Comparison of ENCODE assay signal across 7 cellular contexts in genomic region chr19:46660601-46661019, GRCh38. TPM values are rescaled to one million over a fixed set of nuclear protein-coding genes. Genes with fewer than 3 reads are reported as not detected.
DNase-seq lines count a peak whose midpoint lies in the region; ATAC-seq and TF ChIP-seq lines count a peak whose summit lies in the region.
"Had no signal": no experiment of that assay in that cellular context is flagged by ENCODE, and none has a peak within 500 bp of the region (broad histone marks: within the 10 kb centered on the region; RNA-seq: fewer than 3 reads in every experiment).

No MANE protein-coding gene starts in this region.

- H3K4me3 ChIP-seq in Panc1 (ENCODE audit: low read depth in 2 of 2, low read length in 2 of 2) (peak overlapping the region; percentile 41 to 47), iPS-15b (ENCODE audit: low read depth, low read length) (peak overlapping the region; percentile 67)

- H3K9ac ChIP-seq in ES-I3 (ENCODE audit: low read depth, low read length): peak overlapping the region; percentile 63; the same call in 1 of the 2 replicates
- H3K9ac ChIP-seq in iPS-15b (ENCODE audit: low read depth, low read length): no peak overlapping the region

- no peak overlapping the region for H3K27ac ChIP-seq in Panc1 (ENCODE audit: low read length)

- no peaks in the 10 kb centered on the region for H3K27me3 ChIP-seq in Panc1 (ENCODE audit: control insufficient read depth, insufficient read depth, low read length)
- H3K27me3 ChIP-seq in iPS-15b (ENCODE audit: control insufficient read depth, insufficient read depth, low read length): no peaks in the 10 kb centered on the region

- no peak for TF ChIP-seq CTCF in Panc1 (IDR thresholded peaks at IDR 0.05)

- in situ Hi-C loops in Panc1 (cut with HindIII; ENCODE audit: low pct_unique_long_range_greater_than_20kb, low sequenced_read_pairs): no loop called here

- intact Hi-C loops in Panc1 (cut with micrococcal nuclease; ENCODE audit: unreplicated experiment): no loop called here

- no peaks in the 10 kb centered on the region for H3K9me3 ChIP-seq in ES-I3 (ENCODE audit: control insufficient read depth, insufficient read depth, low read length)
- no peaks in the 10 kb centered on the region for H3K9me3 ChIP-seq in Panc1 (ENCODE audit: control insufficient read depth, insufficient read depth, low read depth, low read length)
- no peaks in the 10 kb centered on the region for H3K9me3 ChIP-seq in iPS-15b (ENCODE audit: control insufficient read depth, insufficient read depth, low read length)

- no peaks in the 10 kb centered on the region for H3K36me3 ChIP-seq in ES-I3 (ENCODE audit: insufficient read depth, low read length)
- no peaks in the 10 kb centered on the region for H3K36me3 ChIP-seq in Panc1 (ENCODE audit: control insufficient read depth, insufficient read depth, low read length)
- no peaks in the 10 kb centered on the region for H3K36me3 ChIP-seq in iPS-15b (ENCODE audit: control insufficient read depth, insufficient read depth, low read length)

- no TSS peak for BruUV-seq in Panc1 (replicated peaks; lab: Mats Ljungman, UMichigan)

- CTCF ChIA-PET in Panc1 (lab: Charles Lee): interaction anchor here (0.5 to 2.0 kb wide), 3 partner anchors 33 to 67 kb away, joined by 4 to 10 read pairs (median 9); no protein-coding TSS in a partner anchor

- H3K4me1 ChIP-seq in ES-I3 (ENCODE audit: insufficient read depth, low read length): no peaks in the 10 kb centered on the region
- H3K4me1 ChIP-seq in Panc1 (ENCODE audit: control insufficient read depth, insufficient read depth, low read length): peaks cover 7% of the 10 kb centered on the region
- peaks cover 4% of the 10 kb centered on the region for H3K4me1 ChIP-seq in iPS-15b (ENCODE audit: control insufficient read depth, insufficient read depth, low read length)

- ATAC-seq in Panc1: peak; percentile 57

- DNase-seq in Panc1 (ENCODE audit: low read depth, low spot score) (no peak), NCI-H1105 (lab: John Stamatoyannopoulos, UW) (no peak), COLO829 (ENCODE audit: low spot score) (no peak), COR-L47 (lab: John Stamatoyannopoulos, UW) (no peak)

- POLR2A ChIA-PET in Panc1 (lab: Charles Lee): interaction anchor here (0.6 kb wide), 1 partner anchor 69 kb away, joined by 3 read pairs; no protein-coding TSS in a partner anchor

RNA-seq across cellular contexts. Expression of gene DACT3, which starts 0.4 kb away (rescaled TPM):
- 1.0 TPM for total RNA-seq in Panc1 (2021; ENCODE audit: unreplicated experiment)
- polyA plus RNA-seq in Panc1 (2012; ENCODE audit: insufficient read length): 0.44 TPM
- polyA plus RNA-seq: IgD-negative memory B cell had no signal

RNA-seq across cellular contexts. Expression of gene GNG8, which starts 24.6 kb away (rescaled TPM):
- not detected for total RNA-seq in Panc1 (2021; ENCODE audit: unreplicated experiment)
- polyA plus RNA-seq in Panc1 (2012; ENCODE audit: insufficient read length): not detected
- polyA plus RNA-seq: IgD-negative memory B cell had no signal

RNA-seq across cellular contexts. Expression of gene PTGIR, which starts 35.7 kb away (rescaled TPM):
- 0.08 TPM for total RNA-seq in Panc1 (2021; ENCODE audit: unreplicated experiment)
- not detected for polyA plus RNA-seq in Panc1 (2012; ENCODE audit: insufficient read length)

RNA-seq across cellular contexts. Expression of gene PRKD2, which starts 56.3 kb away (rescaled TPM):
- total RNA-seq in Panc1 (2021; ENCODE audit: unreplicated experiment): 41.2 TPM
- 44.2 TPM for polyA plus RNA-seq in Panc1 (2012; ENCODE audit: insufficient read length)

RNA-seq across cellular contexts. Expression of gene CALM3, which starts 59.5 kb away (rescaled TPM):
- total RNA-seq in Panc1 (2021; ENCODE audit: unreplicated experiment): 212 TPM
- 249 TPM for polyA plus RNA-seq in Panc1 (2012; ENCODE audit: insufficient read length)
